ENCODE assay signal across 1 cellular context in genomic region chr17:48483471-48484131, GRCh38.
TF ChIP-seq lines count a peak whose summit lies in the region.

No MANE protein-coding gene starts in this region.

TF ChIP-seq in HepG2, 621 proteins besides CTCF, POLR2A, EP300 and RAD21:
- TF ChIP-seq POLR2AphosphoS5 (IDR thresholded peaks at IDR 0.05; ENCODE audit: low read depth, low read length): no peak
- TF ChIP-seq DMAP1 (CRISPR knock-in tag; IDR thresholded peaks at IDR 0.05): no peak
- TF ChIP-seq ZNF564 (CRISPR knock-in tag; IDR thresholded peaks at IDR 0.05): no peak
- TF ChIP-seq HMG20B (CRISPR knock-in tag; conservative IDR thresholded peaks at IDR 0.05): no peak
- no peak for TF ChIP-seq SRSF4 (IDR thresholded peaks at IDR 0.05; ENCODE audit: low read depth, low read length, poor library complexity, severe bottlenecking)
- TF ChIP-seq TEAD2 (CRISPR knock-in tag; IDR thresholded peaks at IDR 0.05): no peak
- no peak for TF ChIP-seq SOX13 (IDR thresholded peaks at IDR 0.05)
- no peak for TF ChIP-seq SOX13 (CRISPR knock-in tag; conservative IDR thresholded peaks at IDR 0.05 in 1 of 2, IDR thresholded peaks at IDR 0.05 in 1 of 2)
- TF ChIP-seq ZFP36 (IDR thresholded peaks at IDR 0.05; ENCODE audit: borderline replicate concordance, low read depth, low read length, partially characterized antibody): no peak
- no peak for TF ChIP-seq ZBTB33 (CRISPR knock-in tag; IDR thresholded peaks at IDR 0.05)
- TF ChIP-seq ZNF510 (CRISPR knock-in tag; IDR thresholded peaks at IDR 0.05; ENCODE audit: low read depth): no peak
- TF ChIP-seq ZSCAN25 (CRISPR knock-in tag; IDR thresholded peaks at IDR 0.05): no peak
- no peak for TF ChIP-seq CCAR2 (optimal IDR thresholded peaks at IDR 0.05; ENCODE audit: low read depth, low read length)
- TF ChIP-seq ZNF235 (CRISPR knock-in tag; IDR thresholded peaks at IDR 0.05; ENCODE audit: borderline replicate concordance): no peak
- TF ChIP-seq ZFP36L2 (CRISPR knock-in tag; IDR thresholded peaks at IDR 0.05): no peak
- TF ChIP-seq ZNF281 (CRISPR knock-in tag; IDR thresholded peaks at IDR 0.05; ENCODE audit: borderline replicate concordance): no peak
- TF ChIP-seq ZNF503 (CRISPR knock-in tag; IDR thresholded peaks at IDR 0.05): no peak
- TF ChIP-seq TSC22D2 (CRISPR knock-in tag; IDR thresholded peaks at IDR 0.05; ENCODE audit: borderline replicate concordance): no peak
- TF ChIP-seq ZMYM2 (CRISPR knock-in tag; IDR thresholded peaks at IDR 0.05): no peak
- TF ChIP-seq KDM1A (CRISPR knock-in tag; IDR thresholded peaks at IDR 0.05): no peak
